In genomic region chrX:139200793-139201192, GRCh38 we compare ENCODE assay signal across 1 cellular context.
TF ChIP-seq lines count a peak whose summit lies in the region.

No MANE protein-coding gene starts in this region.

TF ChIP-seq in IMR-90, 13 proteins besides CTCF, POLR2A, EP300 and RAD21:
- TF ChIP-seq FOS (IDR thresholded peaks at IDR 0.05; ENCODE audit: low read depth, low read length) (no peak), BHLHE40 (IDR thresholded peaks at IDR 0.05; ENCODE audit: low read depth, low read length) (no peak), CHD1 (IDR thresholded peaks at IDR 0.05; ENCODE audit: low read depth, low read length) (no peak), RCOR1 (IDR thresholded peaks at IDR 0.05; ENCODE audit: insufficient replicate concordance, low read length) (no peak), SMC3 (IDR thresholded peaks at IDR 0.05; ENCODE audit: low read depth, low read length) (no peak), MAZ (IDR thresholded peaks at IDR 0.05; ENCODE audit: borderline replicate concordance, low read depth, low read length) (no peak), NFE2L2 (IDR thresholded peaks at IDR 0.05; ENCODE audit: low read depth, low read length) (no peak), ELK1 (IDR thresholded peaks at IDR 0.05; ENCODE audit: borderline replicate concordance, low read depth, low read length) (no peak), CEBPB (IDR thresholded peaks at IDR 0.05; ENCODE audit: low read depth, low read length) (no peak), USF2 (IDR thresholded peaks at IDR 0.05; ENCODE audit: low read depth, low read length) (no peak), MXI1 (IDR thresholded peaks at IDR 0.05; ENCODE audit: borderline replicate concordance, low read depth, low read length) (no peak), MAFK (IDR thresholded peaks at IDR 0.05; ENCODE audit: low read depth, low read length) (no peak), RFX5 (IDR thresholded peaks at IDR 0.05; ENCODE audit: low read depth, low read length) (no peak)
